Comparison of ENCODE assay signal across 22 cellular contexts in the genomic region with DNA sequence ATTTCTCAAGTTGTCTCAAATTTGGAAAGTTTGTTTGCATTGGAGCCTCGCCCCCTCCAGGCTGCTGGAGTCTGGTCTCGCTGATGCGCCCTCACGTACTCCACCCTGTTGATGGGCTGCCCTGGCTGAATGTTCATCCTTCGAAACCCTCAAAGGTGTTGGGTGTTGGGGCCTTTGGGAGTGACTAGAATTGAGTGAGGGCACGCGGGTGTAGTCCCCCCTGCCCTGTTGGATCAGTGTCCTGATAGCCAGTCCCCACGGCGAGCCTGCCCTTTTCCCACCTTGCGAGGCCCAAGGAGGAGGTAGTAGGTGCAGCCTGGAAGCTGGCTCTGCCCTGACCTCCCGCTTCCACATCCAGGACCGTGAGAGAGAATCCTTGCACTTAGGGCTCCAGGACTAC. TPM values are rescaled to one million over a fixed set of nuclear protein-coding genes. Genes with fewer than 3 reads are reported as not detected.
DNase-seq lines count a peak whose midpoint lies in the region; TF ChIP-seq lines count a peak whose summit lies in the region.
"Had no signal": no experiment of that assay in that cellular context is flagged by ENCODE, and none has a peak within 500 bp of the region (broad histone marks: within the 10 kb centered on the region; RNA-seq: fewer than 3 reads in every experiment).

No MANE protein-coding gene starts in this region.

- H2AK5ac ChIP-seq in trophoblast cell (ENCODE audit: low read length): no peak overlapping the region

- H3K4me1 ChIP-seq in BE2C: no peaks in the 10 kb centered on the region
- H3K4me1 ChIP-seq in trophoblast cell (ENCODE audit: control insufficient read depth in 1 of 2, insufficient read depth in 2 of 2, low read length in 2 of 2): no peaks in the 10 kb centered on the region
- H3K4me1 ChIP-seq in testis: peaks cover 3% of the 10 kb centered on the region

- no peaks in the 10 kb centered on the region for H3K27me3 ChIP-seq in BE2C
- no peaks in the 10 kb centered on the region for H3K27me3 ChIP-seq in trophoblast cell (ENCODE audit: insufficient read depth, low read length)
- H3K27me3 ChIP-seq in testis: no peaks in the 10 kb centered on the region
- H3K27me3 ChIP-seq: BLaER1 had no signal

- peak overlapping the region; percentile 39 for H3K4ac ChIP-seq in trophoblast cell (ENCODE audit: low read depth, low read length)

- H3K4me3 Mint-ChIP-seq in endothelial cell (ENCODE audit: unreplicated experiment): peak overlapping the region; percentile 25
- H3K4me3 Mint-ChIP-seq: CD8-positive, alpha-beta memory T cell; GM23338 had no signal

- peaks cover 46% of the 10 kb centered on the region for H3K36me3 ChIP-seq in BE2C
- peaks cover 47 to 49% of the 10 kb centered on the region in 2 experiments for H3K36me3 ChIP-seq in trophoblast cell (ENCODE audit: control insufficient read depth in 1 of 2, insufficient read depth in 2 of 2, low read length in 2 of 2)
- no peaks in the 10 kb centered on the region for H3K36me3 ChIP-seq in testis (ENCODE audit: low read depth, missing control alignments)

- no CpG with 5 or more reads among the region's 12 CpGs for WGBS in trophoblast cell (ENCODE audit: extremely low coverage, insufficient coverage, insufficient read length)
- 96 to 98% methylated on average over 12 of the region's 12 CpGs for WGBS in testis, 2 donors

- peaks cover 37% of the 10 kb centered on the region for H3K36me3 Mint-ChIP-seq in endothelial cell (ENCODE audit: low read depth, unreplicated experiment)

- H4K12ac ChIP-seq in trophoblast cell (ENCODE audit: low read depth, low read length): no peak overlapping the region

- H3K79me2 ChIP-seq in trophoblast cell (ENCODE audit: control insufficient read depth, insufficient read depth, low read length, poor library complexity): peaks cover 21% of the 10 kb centered on the region

- no peak overlapping the region for H2BK12ac ChIP-seq in trophoblast cell (ENCODE audit: low read length)

- H3K4me1 Mint-ChIP-seq in endothelial cell (ENCODE audit: unreplicated experiment): no peaks in the 10 kb centered on the region

- no peaks in the 10 kb centered on the region for H3K79me1 ChIP-seq in trophoblast cell (ENCODE audit: low read length)

- no peak overlapping the region for H3K23ac ChIP-seq in trophoblast cell (ENCODE audit: low read length)

- no peak overlapping the region for H3K18ac ChIP-seq in trophoblast cell (ENCODE audit: low read length)

- H3K9ac ChIP-seq in trophoblast cell (ENCODE audit: low read length): no peak overlapping the region
- H3K9ac ChIP-seq: BLaER1 had no signal

- no peak overlapping the region for H3K27ac Mint-ChIP-seq in endothelial cell (ENCODE audit: unreplicated experiment)
- H3K27ac Mint-ChIP-seq: GM23338 had no signal

- no peak overlapping the region for H4K91ac ChIP-seq in trophoblast cell (ENCODE audit: low read depth, low read length)

- peak; percentile 7 for DNase-seq in activated T-cell treated with anti-CD3 and anti-CD28 coated beads, Interleukin-2, amount 50 U/mL, for 1 hour
- no peak for DNase-seq in activated T-cell treated with anti-CD3 and anti-CD28 coated beads, Interleukin-2, amount 50 U/mL, for 48 hours
- peak; percentile 1 for DNase-seq in BE2C
- no peak for DNase-seq in endothelial cell (ENCODE audit: low spot score)
- DNase-seq in trophoblast cell: no peak
- DNase-seq in NCI-H2107 (lab: John Stamatoyannopoulos, UW): no peak
- DNase-seq in GM13976 (ENCODE audit: low spot score): no peak
- DNase-seq in testis: no peak
- DNase-seq: DMS79 treated with DMSO at 0.1 percent for 48 hours, MV-4-11, NCI-H1417, NCI-H1930, NCI-H2171, NCI-H748 treated with DMSO at 0.1 percent for 48 hours, RPMI8226 had no signal

- no peak for TF ChIP-seq CTCF in BE2C (IDR thresholded peaks at IDR 0.05; ENCODE audit: low read depth, low read length)
- no peak for TF ChIP-seq CTCF in endothelial cell (IDR thresholded peaks at IDR 0.05; ENCODE audit: unreplicated experiment)
- TF ChIP-seq CTCF in GM13976 (IDR thresholded peaks at IDR 0.05; ENCODE audit: borderline replicate concordance, control extremely low read depth, extremely low read depth, insufficient read depth, missing control alignments): no peak
- no peak for TF ChIP-seq CTCF in testis (IDR thresholded peaks at IDR 0.05)

- H2AFZ ChIP-seq in trophoblast cell (ENCODE audit: insufficient read depth, low read length, poor library complexity): no peak overlapping the region
- H2AFZ ChIP-seq: GM23338 had no signal

- H3K4me3 ChIP-seq in BE2C (ENCODE audit: low read depth, low read length) (no peak overlapping the region), trophoblast cell (ENCODE audit: low read depth, low read length) (no peak overlapping the region), testis (no peak overlapping the region)
- H3K4me3 ChIP-seq: BLaER1, GM23338, K562 had no signal

- in situ Hi-C loops in GM13976 (cut with MboI; ENCODE audit: low sequenced_read_pairs, unreplicated experiment): no loop called here

- no peak overlapping the region for H3K14ac ChIP-seq in trophoblast cell (ENCODE audit: low read length)

- intact Hi-C loops in testis (cut with DNase I; ENCODE audit: low total_unique reads): no loop called here

- H3K4me2 ChIP-seq in trophoblast cell (ENCODE audit: low read length): no peak overlapping the region
- H3K4me2 ChIP-seq: BLaER1, GM23338 had no signal

- H3K9me3 ChIP-seq in BE2C (no peaks in the 10 kb centered on the region), trophoblast cell (ENCODE audit: insufficient read depth, low read depth, low read length) (peaks cover 8% of the 10 kb centered on the region), testis (no peaks in the 10 kb centered on the region)

- H2BK5ac ChIP-seq in trophoblast cell (ENCODE audit: low read depth, low read length, poor library complexity): no peak overlapping the region

- no peaks in the 10 kb centered on the region for H3K9me3 Mint-ChIP-seq in endothelial cell (ENCODE audit: unreplicated experiment)
- H3K9me3 Mint-ChIP-seq: CD8-positive, alpha-beta memory T cell had no signal

- no peak overlapping the region for H2BK120ac ChIP-seq in trophoblast cell (ENCODE audit: insufficient read depth, low read length, poor library complexity)

- no peak overlapping the region for H3K27ac ChIP-seq in trophoblast cell (ENCODE audit: low read depth, low read length)
- no peak overlapping the region for H3K27ac ChIP-seq in testis
- H3K27ac ChIP-seq: BLaER1 had no signal

- H3K27me3 Mint-ChIP-seq in endothelial cell (ENCODE audit: unreplicated experiment): peaks cover 9% of the 10 kb centered on the region
- H3K27me3 Mint-ChIP-seq: CD8-positive, alpha-beta memory T cell had no signal

- H4K8ac ChIP-seq in trophoblast cell (ENCODE audit: low read depth, low read length): no peak overlapping the region

- no peak for TF ChIP-seq POLR2A in testis (IDR thresholded peaks at IDR 0.05)

RNA-seq across cellular contexts. Expression of a gene that starts 14.8 kb away (rescaled TPM):
- 80.3 TPM for polyA plus RNA-seq in BE2C (2012; ENCODE audit: insufficient read depth, insufficient read length, low read depth)
- total RNA-seq in endothelial cell (ENCODE audit: unreplicated experiment) (65.8 TPM), testis (10 to 100 TPM; 72.4 to 73.1 TPM)
- polyA plus RNA-seq in trophoblast cell (2013): 59.9 and 61.4 TPM in 2 replicates
- polyA plus RNA-seq in testis (ENCODE audit: insufficient read depth, low read depth, low replicate concordance): 135 TPM

RNA-seq across cellular contexts. Expression of a gene that starts 58.6 kb away (rescaled TPM):
- not detected for polyA plus RNA-seq in BE2C (2012; ENCODE audit: insufficient read depth, insufficient read length, low read depth)
- total RNA-seq in endothelial cell (ENCODE audit: unreplicated experiment) (not detected), testis (not detected)
- not detected in 2 replicates for polyA plus RNA-seq in trophoblast cell (2013)
- not detected for polyA plus RNA-seq in testis (ENCODE audit: insufficient read depth, low read depth, low replicate concordance)
- total RNA-seq: A172; CD8-positive, alpha-beta memory T cell; G401; GM23338; K562; NCI-H460 had no signal
- polyA plus RNA-seq: CD8-positive, alpha-beta memory T cell; GM23338; K562 had no signal

Comparison
In these comparisons a context has a peak if more than half of its experiments do, and no peak if none do; other contexts are left out.
1. DNase-seq: peak in activated T-cell treated with anti-CD3 and anti-CD28 coated beads, Interleukin-2, amount 50 U/mL, for 1 hour (single experiment) and BE2C (single experiment); none in activated T-cell treated with anti-CD3 and anti-CD28 coated beads, Interleukin-2, amount 50 U/mL, for 48 hours (0 of 2), endothelial cell (single experiment), trophoblast cell (0 of 2), NCI-H2107 (single experiment), GM13976 (single experiment) and testis (single experiment).